ENCODE assay signal across 20 cellular contexts in the genomic region with DNA sequence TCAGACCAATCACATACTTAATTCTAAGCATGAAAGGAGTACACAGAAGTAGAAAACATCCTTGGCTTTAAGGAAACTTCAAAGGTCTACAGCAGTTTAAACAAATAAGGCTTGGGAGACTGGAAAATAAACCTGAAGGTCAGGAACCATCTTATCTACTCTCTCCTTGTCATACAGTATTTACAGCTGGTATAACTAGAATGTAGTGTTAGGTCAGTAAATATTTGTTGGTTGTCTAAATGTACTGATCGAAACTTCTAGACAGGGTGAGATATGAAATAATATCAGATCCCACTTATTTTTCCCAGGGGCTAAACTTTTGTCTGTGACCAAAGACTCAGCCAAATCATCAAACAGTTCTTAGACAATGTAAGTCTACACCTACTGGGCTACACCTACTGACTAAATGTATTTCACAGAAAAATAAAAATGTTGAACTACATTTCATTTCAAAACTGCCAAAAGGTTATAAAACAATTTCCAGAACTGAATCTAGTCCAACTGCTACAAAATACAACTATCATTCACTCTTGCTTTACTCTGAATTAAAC. TPM values are rescaled to one million over a fixed set of nuclear protein-coding genes. Genes with fewer than 3 reads are reported as not detected.
DNase-seq lines count a peak whose midpoint lies in the region; TF ChIP-seq lines count a peak whose summit lies in the region.
"Had no signal": no experiment of that assay in that cellular context is flagged by ENCODE, and none has a peak within 500 bp of the region (broad histone marks: within the 10 kb centered on the region; RNA-seq: fewer than 3 reads in every experiment).

No MANE protein-coding gene starts in this region.

- no peak overlapping the region for H3K27ac Mint-ChIP-seq in Calu3 (ENCODE audit: unreplicated experiment)
- H3K27ac Mint-ChIP-seq: CD4-positive, alpha-beta memory T cell; HFFc6 had no signal

- DNase-seq in SIG-M5 treated with dmso at 0.1 percent for 504 hours (lab: John Stamatoyannopoulos, UW; ENCODE audit: unreplicated experiment) (peak; percentile 34), SIG-M5 (lab: John Stamatoyannopoulos, UW) (no peak), osteoblast (ENCODE audit: insufficient read length, low spot score, missing footprints) (peak; percentile 62), Ammon's horn (ENCODE audit: low spot score) (no peak), Calu3 (no peak), NCI-H1930 (lab: John Stamatoyannopoulos, UW) (no peak), esophagus muscularis mucosa (ENCODE audit: extremely low spot score) (no peak)
- DNase-seq: ACHN; AML-193; C1 segment of cervical spinal cord; CD4-positive, alpha-beta memory T cell; COR-L47; DMS 273 treated with DMSO at 0.1 percent for 48 hours; DMS79 treated with DMSO at 0.1 percent for 48 hours; GF-D8; GOT3; HFFc6 had no signal

- H4K20me1 ChIP-seq in osteoblast (ENCODE audit: insufficient read depth, low read length) = no peaks in the 10 kb centered on the region

- H3K36me3 ChIP-seq in osteoblast (ENCODE audit: insufficient read depth, low read length) = no peaks in the 10 kb centered on the region
- H3K36me3 ChIP-seq in esophagus muscularis mucosa = no peaks in the 10 kb centered on the region
- H3K36me3 ChIP-seq: HAP-1 had no signal

- intact Hi-C loops in Calu3 (cut with micrococcal nuclease; ENCODE audit: unreplicated experiment) (no loop called here), esophagus muscularis mucosa (cut with DNase I) (no loop called here)

- H3K27ac ChIP-seq in VCaP (peak overlapping the region; percentile 12; the same call in 1 of the 2 replicates), osteoblast (ENCODE audit: low read depth, low read length) (no peak overlapping the region), esophagus muscularis mucosa (replicated peaks in 1 of 4) (no peak overlapping the region)
- H3K27ac ChIP-seq: 22Rv1 had no signal

- H3K4me1 ChIP-seq in osteoblast (ENCODE audit: insufficient read depth, low read length) (no peaks in the 10 kb centered on the region), esophagus muscularis mucosa (no peaks in the 10 kb centered on the region)
- H3K4me1 ChIP-seq: HAP-1 had no signal

- H3K4me2 ChIP-seq in osteoblast (ENCODE audit: insufficient read depth, low read length) = no peak overlapping the region

- no peak overlapping the region for H3K4me3 Mint-ChIP-seq in Calu3 (ENCODE audit: low read depth, unreplicated experiment)
- H3K4me3 Mint-ChIP-seq: CD4-positive, alpha-beta memory T cell; HFFc6 had no signal

- H2AFZ ChIP-seq in osteoblast (ENCODE audit: low read length) = no peak overlapping the region

- WGBS in esophagus muscularis mucosa = 40% methylated on average over 1 of the region's 1 CpG

- BruUV-seq in Calu3 (replicated peaks; lab: Mats Ljungman, UMichigan) = no TSS peak

- H3K27me3 Mint-ChIP-seq in Calu3 (ENCODE audit: unreplicated experiment) = no peaks in the 10 kb centered on the region

- H3K4me3 ChIP-seq in osteoblast (ENCODE audit: insufficient read depth, low read length) (no peak overlapping the region), esophagus muscularis mucosa (no peak overlapping the region)
- H3K4me3 ChIP-seq: HAP-1 had no signal

- no peaks in the 10 kb centered on the region for H3K9me3 ChIP-seq in osteoblast (ENCODE audit: low read depth, low read length)
- H3K9me3 ChIP-seq in esophagus muscularis mucosa = no peaks in the 10 kb centered on the region
- H3K9me3 ChIP-seq: HAP-1 had no signal

- H3K4me1 Mint-ChIP-seq in Calu3 (ENCODE audit: low read depth, unreplicated experiment) = no peaks in the 10 kb centered on the region
- H3K4me1 Mint-ChIP-seq: CD4-positive, alpha-beta memory T cell had no signal

- TF ChIP-seq POLR2A in esophagus muscularis mucosa (IDR thresholded peaks at IDR 0.05; ENCODE audit: low read depth) = no peak

- CTCF ChIA-PET in Calu3 (lab: Charles Lee) = no interaction called here

- H3K79me2 ChIP-seq in osteoblast (ENCODE audit: insufficient read depth, low read length) = no peaks in the 10 kb centered on the region

- TF ChIP-seq CTCF in VCaP (conservative IDR thresholded peaks at IDR 0.05) (no peak), osteoblast (IDR thresholded peaks at IDR 0.05; ENCODE audit: extremely low read depth, low read depth, low read length) (no peak), Calu3 (IDR thresholded peaks at IDR 0.05; ENCODE audit: unreplicated experiment) (no peak), esophagus muscularis mucosa (IDR thresholded peaks at IDR 0.05) (no peak)

- H3K27me3 ChIP-seq in osteoblast (ENCODE audit: insufficient read depth, low read length) (peaks cover 6% of the 10 kb centered on the region), esophagus muscularis mucosa (peaks cover 0 to 22% (median 2%) of the 10 kb centered on the region in 4 donors)

- H3K9me3 Mint-ChIP-seq in Calu3 (ENCODE audit: low read depth, unreplicated experiment) = no peaks in the 10 kb centered on the region
- H3K9me3 Mint-ChIP-seq: CD4-positive, alpha-beta memory T cell; HFFc6 had no signal

- no peaks in the 10 kb centered on the region for H3K36me3 Mint-ChIP-seq in Calu3 (ENCODE audit: insufficient read depth, unreplicated experiment)
- H3K36me3 Mint-ChIP-seq: CD4-positive, alpha-beta memory T cell had no signal

- TF ChIP-seq EP300 in esophagus muscularis mucosa (IDR thresholded peaks at IDR 0.05) = no peak

RNA-seq across cellular contexts. Expression of a gene that starts 27.1 kb away (rescaled TPM):
- total RNA-seq in osteoblast = 20.6 TPM in 2 replicates
- 110 and 114 TPM in 2 replicates for total RNA-seq in Calu3 (2022)
- total RNA-seq in esophagus muscularis mucosa = 10 to 100 TPM in 3 of 4 donors, 1 to 10 TPM in 1; 5.8 to 10.8 (median 10.1) TPM

RNA-seq across cellular contexts. Expression of a gene that starts 43.4 kb away (rescaled TPM):
- 59.4 and 59.8 TPM in 2 replicates for total RNA-seq in osteoblast
- 31.9 and 32.1 TPM in 2 replicates for total RNA-seq in Calu3 (2022)
- total RNA-seq in esophagus muscularis mucosa = 10 to 100 TPM; 41.3 to 63.5 (median 47.0) TPM

RNA-seq across cellular contexts. Expression of a gene that starts 43.7 kb away (rescaled TPM):
- total RNA-seq in osteoblast (31.8 and 33.3 TPM in 2 replicates), Calu3 (2022) (45.9 and 49.4 TPM in 2 replicates), esophagus muscularis mucosa (10 to 100 TPM; 23.7 to 43.8 (median 34.8) TPM)

Comparison
In these comparisons a context has a peak if more than half of its experiments do, and no peak if none do; other contexts are left out.
1. DNase-seq: peak in SIG-M5 treated with dmso at 0.1 percent for 504 hours (single experiment) and osteoblast (single experiment); none in SIG-M5 (single experiment), Ammon's horn (single experiment), Calu3 (single experiment), NCI-H1930 (0 of 2) and esophagus muscularis mucosa (single experiment).